In the genomic region with DNA sequence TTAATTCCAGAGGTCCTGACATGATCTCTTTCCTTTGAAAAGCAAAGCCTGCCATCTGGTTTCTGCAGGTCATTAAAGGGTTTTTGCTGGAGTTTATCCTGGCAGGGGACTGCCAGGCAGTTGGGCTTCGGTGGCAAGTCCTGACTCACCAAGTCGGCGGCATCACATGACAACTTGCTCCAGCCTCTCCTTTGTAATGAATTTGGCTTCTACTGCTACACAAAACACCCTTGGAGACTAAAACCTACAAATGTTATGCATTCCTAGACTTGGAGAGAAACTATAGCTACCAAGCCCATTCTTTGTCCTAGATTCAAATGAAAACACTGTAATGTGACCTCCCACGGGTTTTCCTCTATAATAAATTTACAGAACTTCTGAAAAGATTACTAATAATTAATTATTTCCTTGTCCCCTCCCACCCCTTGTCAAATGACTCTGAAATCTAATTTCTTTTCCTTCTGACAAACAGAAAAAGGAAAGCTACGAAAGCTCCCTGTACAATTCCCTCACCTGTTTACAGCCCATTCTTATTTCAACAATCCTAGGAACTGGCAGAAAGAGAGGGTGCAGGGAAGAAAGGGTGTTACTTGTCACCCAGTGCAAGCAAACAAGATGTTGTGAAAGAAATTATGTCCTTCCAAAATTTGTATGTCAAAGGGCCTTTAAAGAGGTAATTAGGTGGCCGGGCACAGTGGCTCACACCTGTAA, we compare ENCODE assay signal across 10 cellular contexts.
A peak's percentile ranks its signal among the peaks of the same experiment; 100 is the strongest.
DNase-seq lines count a peak whose midpoint lies in the region; ATAC-seq and TF ChIP-seq lines count a peak whose summit lies in the region.
"Had no signal": no experiment of that assay in that cellular context is flagged by ENCODE, and none has a peak within 500 bp of the region (broad histone marks: within the 10 kb centered on the region; RNA-seq: fewer than 3 reads in every experiment).

No MANE protein-coding gene starts in this region.

- H3K27me3 Mint-ChIP-seq in MCF 10A (ENCODE audit: insufficient read depth, unreplicated experiment), result no peaks in the 10 kb centered on the region
- H3K27me3 Mint-ChIP-seq in activated CD8-positive, alpha-beta memory T cell treated with anti-CD3 and anti-CD28 coated beads, Interleukin-2, amount 10 ng/mL, durations not matched to agents 7 days and 5 days, result peaks cover 23% of the 10 kb centered on the region

- no peaks in the 10 kb centered on the region for H3K27me3 ChIP-seq in Karpas-422 (ENCODE audit: low read length)
- H3K27me3 ChIP-seq in layer of hippocampus (ENCODE audit: control insufficient read depth, insufficient read depth, low read length), result no peaks in the 10 kb centered on the region

- H3K9me3 Mint-ChIP-seq in MCF 10A (ENCODE audit: unreplicated experiment), result no peaks in the 10 kb centered on the region
- H3K9me3 Mint-ChIP-seq in activated CD8-positive, alpha-beta memory T cell treated with anti-CD3 and anti-CD28 coated beads, Interleukin-2, amount 10 ng/mL, durations not matched to agents 7 days and 5 days (ENCODE audit: low read depth), result no peaks in the 10 kb centered on the region

- CTCF ChIA-PET in MCF 10A (lab: Yijun Ruan, JAX), result no interaction called here
- CTCF ChIA-PET in activated CD8-positive, alpha-beta memory T cell treated with anti-CD3 and anti-CD28 coated beads, Interleukin-2, amount 10 ng/mL, durations not matched to agents 7 days and 5 days (lab: Charles Lee), result no interaction called here

- peak overlapping the region; percentile 69 for H3K27ac Mint-ChIP-seq in MCF 10A (ENCODE audit: low read depth, unreplicated experiment)
- no peak overlapping the region for H3K27ac Mint-ChIP-seq in activated CD8-positive, alpha-beta memory T cell treated with anti-CD3 and anti-CD28 coated beads, Interleukin-2, amount 10 ng/mL, durations not matched to agents 7 days and 5 days

- no peaks in the 10 kb centered on the region for H3K79me2 ChIP-seq in Karpas-422 (ENCODE audit: low read length)

- H3K4me3 ChIP-seq in Karpas-422 (ENCODE audit: low read length), result no peak overlapping the region

- H3K27ac ChIP-seq in Karpas-422 (ENCODE audit: low read length), result peak overlapping the region; percentile 94
- peak overlapping the region; percentile 72 for H3K27ac ChIP-seq in layer of hippocampus (ENCODE audit: low read depth, low read length)
- H3K27ac ChIP-seq: C4-2B had no signal

- H4K20me1 ChIP-seq in Karpas-422 (ENCODE audit: insufficient read depth, low read depth, low read length), result no peaks in the 10 kb centered on the region

- no peaks in the 10 kb centered on the region for H3K9me3 ChIP-seq in Karpas-422 (ENCODE audit: low read length)

- no peak overlapping the region for H3K4me3 Mint-ChIP-seq in MCF 10A (ENCODE audit: unreplicated experiment)
- no peak overlapping the region for H3K4me3 Mint-ChIP-seq in activated CD8-positive, alpha-beta memory T cell treated with anti-CD3 and anti-CD28 coated beads, Interleukin-2, amount 10 ng/mL, durations not matched to agents 7 days and 5 days

- H3K4me1 Mint-ChIP-seq in MCF 10A (ENCODE audit: insufficient read depth, unreplicated experiment), result peaks cover 22% of the 10 kb centered on the region
- no peaks in the 10 kb centered on the region for H3K4me1 Mint-ChIP-seq in activated CD8-positive, alpha-beta memory T cell treated with anti-CD3 and anti-CD28 coated beads, Interleukin-2, amount 10 ng/mL, durations not matched to agents 7 days and 5 days

- ATAC-seq in left cardiac atrium, result no peak
- ATAC-seq in activated CD8-positive, alpha-beta memory T cell treated with anti-CD3 and anti-CD28 coated beads, Interleukin-2, amount 10 ng/mL, durations not matched to agents 7 days and 5 days, result no peak

- no peak for TF ChIP-seq CTCF in MCF 10A (IDR thresholded peaks at IDR 0.05; ENCODE audit: unreplicated experiment)

- no TSS peak for BruUV-seq in MCF 10A (replicated peaks; lab: Mats Ljungman, UMichigan)

- in situ Hi-C loops in ACHN (cut with HindIII; ENCODE audit: low pct_ligation_motif_present, low pct_unique_long_range_greater_than_20kb, low sequenced_read_pairs), result no loop called here

- H3K36me3 Mint-ChIP-seq in MCF 10A (ENCODE audit: insufficient read depth, unreplicated experiment), result no peaks in the 10 kb centered on the region
- H3K36me3 Mint-ChIP-seq in activated CD8-positive, alpha-beta memory T cell treated with anti-CD3 and anti-CD28 coated beads, Interleukin-2, amount 10 ng/mL, durations not matched to agents 7 days and 5 days, result no peaks in the 10 kb centered on the region

- no peak overlapping the region for H3K9ac ChIP-seq in Karpas-422 (ENCODE audit: low read length)

- no peak overlapping the region for H3K4me2 ChIP-seq in Karpas-422 (ENCODE audit: low read depth, low read length, poor library complexity, severe bottlenecking)

- POLR2A ChIA-PET in MCF 10A (lab: Yijun Ruan, JAX), result interaction anchor here (0.5 to 1.0 kb wide), 3 partner anchors 54 to 660 kb away, joined by 3 read pairs; no protein-coding TSS in a partner anchor

- H2AFZ ChIP-seq in Karpas-422 (ENCODE audit: low read length), result peak overlapping the region; percentile 11; the same call in 1 of the 2 replicates

- H3K9me2 ChIP-seq in Karpas-422 (replicated peaks; ENCODE audit: insufficient read depth, low read length), result no peaks in the 10 kb centered on the region

- no peaks in the 10 kb centered on the region for H3K36me3 ChIP-seq in Karpas-422 (ENCODE audit: insufficient read depth, low read length)

- H3K4me1 ChIP-seq in Karpas-422 (ENCODE audit: low read length), result peaks cover 81% of the 10 kb centered on the region

- DNase-seq in ACHN (peak; percentile 63), Karpas-422 (no peak), MCF 10A (ENCODE audit: unreplicated experiment) (peak; percentile 68), left cardiac atrium (no peak), SKM-1 (lab: John Stamatoyannopoulos, UW; ENCODE audit: unreplicated experiment) (no peak), NOMO-1 treated with DMSO at 0.1 percent for 48 hours (lab: John Stamatoyannopoulos, UW; ENCODE audit: unreplicated experiment) (no peak)
- DNase-seq in activated CD8-positive, alpha-beta memory T cell treated with anti-CD3 and anti-CD28 coated beads, Interleukin-2, amount 10 ng/mL, durations not matched to agents 7 days and 5 days, result no peak
- DNase-seq: T-helper 9 cell had no signal

- intact Hi-C loops in MCF 10A (cut with micrococcal nuclease), result no loop called here
- intact Hi-C loops in left cardiac atrium (cut with DNase I), result no loop called here

Comparison
In these comparisons a context has a peak if more than half of its experiments do, and no peak if none do; other contexts are left out.
1. DNase-seq: peak in ACHN (single experiment) and MCF 10A (single experiment); none in Karpas-422 (single experiment), left cardiac atrium (single experiment), SKM-1 (single experiment), activated CD8-positive, alpha-beta memory T cell treated with anti-CD3 and anti-CD28 coated beads, Interleukin-2, amount 10 ng/mL, durations not matched to agents 7 days and 5 days (single experiment) and NOMO-1 treated with DMSO at 0.1 percent for 48 hours (single experiment).